In the genomic region with DNA sequence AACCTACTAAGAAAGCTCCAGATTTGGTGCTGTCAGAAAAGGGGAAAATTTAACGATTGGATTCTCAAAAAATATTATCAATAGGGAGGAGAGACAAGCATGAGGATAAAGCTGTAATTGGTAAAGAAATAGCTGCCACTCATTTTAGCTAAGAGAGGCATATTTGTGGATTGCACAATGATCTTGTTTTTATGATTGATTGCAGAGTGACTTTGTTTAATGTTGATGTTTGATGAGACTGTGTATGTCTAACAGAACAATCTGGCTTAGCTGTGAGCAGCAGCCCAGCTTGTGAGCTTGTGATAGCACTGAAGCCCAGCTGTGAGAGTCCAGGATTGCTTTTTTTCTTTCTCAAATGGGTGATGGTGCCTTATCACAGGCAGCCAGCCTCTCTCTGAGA, we compare ENCODE assay signal across 20 cellular contexts. TPM values are rescaled to one million over a fixed set of nuclear protein-coding genes. Genes with fewer than 3 reads are reported as not detected.
A peak's percentile ranks its signal among the peaks of the same experiment; 100 is the strongest.
DNase-seq lines count a peak whose midpoint lies in the region; ATAC-seq, FAIRE-seq and TF ChIP-seq lines count a peak whose summit lies in the region.
"Had no signal": no experiment of that assay in that cellular context is flagged by ENCODE, and none has a peak within 500 bp of the region (broad histone marks: within the 10 kb centered on the region; RNA-seq: fewer than 3 reads in every experiment).

No MANE protein-coding gene starts in this region.

- H2BK120ac ChIP-seq in IMR-90 (ENCODE audit: low read depth, low read length) = no peak overlapping the region
- H2BK120ac ChIP-seq in neuronal stem cell (ENCODE audit: low read depth, low read length) = no peak overlapping the region

- H4K91ac ChIP-seq in IMR-90 (ENCODE audit: insufficient read depth, low read depth, low read length) (no peak overlapping the region), neuronal stem cell (ENCODE audit: low read depth, low read length, poor library complexity) (no peak overlapping the region)

- H3K4me3 ChIP-seq in IMR-90 (ENCODE audit: insufficient read depth, low read depth, low read length) = no peak overlapping the region
- H3K4me3 ChIP-seq in K562 = no peak overlapping the region
- no peak overlapping the region for H3K4me3 ChIP-seq in neuronal stem cell (ENCODE audit: low read length in 2 of 2)
- H3K4me3 ChIP-seq: A549; BLaER1 treated with 17β-estradiol and CSF1 and Interleukin-3, amounts not matched to agents 10 nM and 100 nM; GM12878 had no signal

- no CpG with 5 or more reads among the region's 1 CpG for WGBS in IMR-90 (ENCODE audit: extremely low coverage in 2 of 2, insufficient read length in 1 of 2), 2 experiments
- 0% methylated on average over 1 of the region's 1 CpG for WGBS in K562 (ENCODE audit: insufficient coverage, low coverage, missing lambda C conversion rate)
- no CpG with 5 or more reads among the region's 1 CpG for WGBS in neuronal stem cell (ENCODE audit: extremely low coverage in 2 of 2, insufficient read length in 2 of 2, insufficient replicate concordance in 1 of 2), 2 donors

- H3K9ac ChIP-seq in IMR-90 (ENCODE audit: low read depth, low read length) (no peak overlapping the region), K562 (ENCODE audit: insufficient read depth in 1 of 2, low read depth in 2 of 2, low read length in 2 of 2) (no peak overlapping the region), neuronal stem cell (ENCODE audit: low read depth, low read length, poor library complexity) (no peak overlapping the region)
- H3K9ac ChIP-seq: BLaER1 treated with 17β-estradiol and CSF1 and Interleukin-3, amounts not matched to agents 10 nM and 100 nM had no signal

- H3K9me3 ChIP-seq in IMR-90 (ENCODE audit: control insufficient read depth, insufficient read depth, low read length) (no peaks in the 10 kb centered on the region; the same call in 1 of the 2 replicates), K562 (replicated peaks; ENCODE audit: control insufficient read depth, insufficient read depth, low read depth, low read length) (no peaks in the 10 kb centered on the region), neuronal stem cell (replicated peaks in 1 of 2; ENCODE audit: control insufficient read depth in 2 of 2, insufficient read depth in 1 of 2, low read depth in 1 of 2, low read length in 2 of 2) (peaks cover 0 to 4% of the 10 kb centered on the region in 2 donors)
- H3K9me3 ChIP-seq: A549, Caco-2 had no signal

- TF ChIP-seq RAD21 in IMR-90 (IDR thresholded peaks at IDR 0.05; ENCODE audit: low read length) (no peak), K562 (CRISPR knock-in tag; conservative IDR thresholded peaks at IDR 0.05 in 1 of 2, IDR thresholded peaks at IDR 0.05 in 1 of 2) (no peak)

- H2BK20ac ChIP-seq in IMR-90 (ENCODE audit: low read depth, low read length) = no peak overlapping the region

- H2BK15ac ChIP-seq in IMR-90 (ENCODE audit: low read depth, low read length) (no peak overlapping the region), neuronal stem cell (ENCODE audit: low read length) (no peak overlapping the region)

- TF ChIP-seq CTCF in IMR-90 (conservative IDR thresholded peaks at IDR 0.05; ENCODE audit: low read depth, low read length) (no peak), K562 (IDR thresholded peaks at IDR 0.05 in 2 of 3, conservative IDR thresholded peaks at IDR 0.05 in 1 of 3; ENCODE audit: insufficient read depth in 2 of 3, low read depth in 1 of 3, low read length in 3 of 3) (no peak)

- no peak overlapping the region for H3K4me2 ChIP-seq in IMR-90 (ENCODE audit: low read depth, low read length)
- H3K4me2 ChIP-seq in K562 (ENCODE audit: insufficient read depth, low read length) = no peak overlapping the region
- H3K4me2 ChIP-seq in neuronal stem cell (ENCODE audit: insufficient read depth, low read length, poor library complexity, severe bottlenecking) = no peak overlapping the region
- H3K4me2 ChIP-seq: A549; BLaER1 treated with 17β-estradiol and CSF1 and Interleukin-3, amounts not matched to agents 10 nM and 100 nM had no signal

- H3K27ac ChIP-seq in IMR-90 (ENCODE audit: insufficient read depth, low read length) = no peak overlapping the region
- H3K27ac ChIP-seq in K562 (ENCODE audit: extremely low read depth, low read depth, low read length) = no peak overlapping the region
- H3K27ac ChIP-seq in neuronal stem cell (replicated peaks; ENCODE audit: low read length) = no peak overlapping the region
- H3K27ac ChIP-seq: A549; BLaER1 treated with 17β-estradiol and CSF1 and Interleukin-3, amounts not matched to agents 10 nM and 100 nM; C4-2B had no signal

- DNase-seq in IMR-90 (no peak), K562 (ENCODE audit: extremely low read depth in 1 of 4, low spot score in 3 of 4) (no peak), neuronal stem cell (ENCODE audit: low spot score) (no peak), NCI-H345 (lab: John Stamatoyannopoulos, UW) (no peak), 8988T (no peak)
- no peak for DNase-seq in activated CD8-positive, alpha-beta memory T cell treated with anti-CD3 and anti-CD28 coated beads, Interleukin-2, amount 50 U/mL, for 4 hours
- DNase-seq: AML-193; Caco-2; Calu3; CD4-positive, alpha-beta T cell; CD8-positive, alpha-beta T cell; GDM1 had no signal

- H3K36me3 ChIP-seq in IMR-90 (ENCODE audit: control insufficient read depth, insufficient read depth, low read length) = no peaks in the 10 kb centered on the region
- H3K36me3 ChIP-seq in K562 (ENCODE audit: control insufficient read depth, insufficient read depth, low read length) = no peaks in the 10 kb centered on the region
- H3K36me3 ChIP-seq in neuronal stem cell (replicated peaks in 1 of 2; ENCODE audit: control insufficient read depth in 2 of 2, insufficient read depth in 2 of 2, low read length in 2 of 2) = no peaks in the 10 kb centered on the region
- H3K36me3 ChIP-seq: BLaER1 treated with 17β-estradiol and CSF1 and Interleukin-3, amounts not matched to agents 10 nM and 100 nM had no signal

- H4K8ac ChIP-seq in IMR-90 (ENCODE audit: low read depth in 2 of 2, low read length in 2 of 2) (no peak overlapping the region), neuronal stem cell (ENCODE audit: low read depth, low read length) (no peak overlapping the region)

- CTCF ChIA-PET in IMR-90 (lab: Yijun Ruan, JAX) = no interaction called here
- CTCF ChIA-PET in K562 (lab: Yijun Ruan, JAX; ENCODE audit: low intra/inter-chr PET ratio) = no interaction called here

- POLR2A ChIA-PET in IMR-90 (lab: Charles Lee; ENCODE audit: unreplicated experiment) = interaction anchor here (0.6 kb wide), 1 partner anchor 14 kb away, joined by 3 read pairs; no protein-coding TSS in a partner anchor
- POLR2A ChIA-PET in K562 (lab: Yijun Ruan, JAX) = no interaction called here

- H3K4me1 ChIP-seq in IMR-90 (ENCODE audit: control insufficient read depth, insufficient read depth, low read length) (no peaks in the 10 kb centered on the region), K562 (replicated peaks in 1 of 2; ENCODE audit: control insufficient read depth in 2 of 2, insufficient read depth in 2 of 2, low read length in 2 of 2) (no peaks in the 10 kb centered on the region), neuronal stem cell (ENCODE audit: control insufficient read depth in 2 of 2, insufficient read depth in 1 of 2, low read depth in 1 of 2, low read length in 2 of 2) (no peaks in the 10 kb centered on the region)
- H3K4me1 ChIP-seq: A549; BLaER1 treated with 17β-estradiol and CSF1 and Interleukin-3, amounts not matched to agents 10 nM and 100 nM; Caco-2 had no signal

- dilution Hi-C loops in IMR-90 (cut with HindIII; ENCODE audit: low sequenced_read_pairs, unreplicated experiment) = no loop called here

- H2AFZ ChIP-seq in IMR-90 (replicated peaks; ENCODE audit: low read length, poor library complexity) = peak overlapping the region; percentile 23
- no peak overlapping the region for H2AFZ ChIP-seq in K562 (ENCODE audit: low read depth, low read length)
- peak overlapping the region; percentile 17 for H2AFZ ChIP-seq in neuronal stem cell (ENCODE audit: low read length)

- H2BK5ac ChIP-seq in IMR-90 (ENCODE audit: low read depth, low read length, poor library complexity, severe bottlenecking) (no peak overlapping the region), neuronal stem cell (ENCODE audit: low read length) (no peak overlapping the region)

- H3K9me1 ChIP-seq in IMR-90 (ENCODE audit: insufficient read depth, low read length) (no peaks in the 10 kb centered on the region), K562 (ENCODE audit: control insufficient read depth, insufficient read depth, low read length) (no peaks in the 10 kb centered on the region)

- H3K79me1 ChIP-seq in IMR-90 (ENCODE audit: low read depth in 1 of 2, low read length in 2 of 2) = no peaks in the 10 kb centered on the region
- H3K79me1 ChIP-seq in neuronal stem cell (ENCODE audit: low read depth, low read length) = no peaks in the 10 kb centered on the region

- no peak for TF ChIP-seq EP300 in K562 (IDR thresholded peaks at IDR 0.05; ENCODE audit: low read length)

- no peak overlapping the region for H2AK5ac ChIP-seq in IMR-90 (ENCODE audit: low read depth, low read length)
- H2AK5ac ChIP-seq in neuronal stem cell (ENCODE audit: low read depth, low read length) = no peak overlapping the region

- no peak overlapping the region for H3K4ac ChIP-seq in IMR-90 (ENCODE audit: low read depth, low read length)
- H3K4ac ChIP-seq in neuronal stem cell (ENCODE audit: low read length) = no peak overlapping the region

- no peak overlapping the region for H3K23ac ChIP-seq in IMR-90 (ENCODE audit: low read depth, low read length)
- no peak overlapping the region for H3K23ac ChIP-seq in neuronal stem cell (ENCODE audit: low read depth, low read length, poor library complexity)

- ATAC-seq in IMR-90 (ENCODE audit: low read depth) (no peak), K562 (no peak)
- ATAC-seq: A549; CD8-positive, alpha-beta T cell; GM12878 had no signal

- in situ Hi-C loops in IMR-90 (cut with MboI; ENCODE audit: low sequenced_read_pairs) = no loop called here
- in situ Hi-C loops in K562 (cut with MboI) = no loop called here

- H4K20me1 ChIP-seq in IMR-90 (ENCODE audit: insufficient read depth, low read length) (no peaks in the 10 kb centered on the region), K562 (replicated peaks; ENCODE audit: control insufficient read depth, insufficient read depth, low read length) (no peaks in the 10 kb centered on the region)
- H4K20me1 ChIP-seq: BLaER1 treated with 17β-estradiol and CSF1 and Interleukin-3, amounts not matched to agents 10 nM and 100 nM had no signal

- no peak for FAIRE-seq in K562 (lab: Jason Lieb, UNC)
- FAIRE-seq: A549, D721Med, GM12878, GM12892, GM18507 had no signal

- peaks cover 4% of the 10 kb centered on the region; the same call in 1 of the 2 replicates for H3K27me3 ChIP-seq in IMR-90 (ENCODE audit: control insufficient read depth, insufficient read depth, low read length)
- H3K27me3 ChIP-seq in K562 (ENCODE audit: control insufficient read depth in 2 of 2, insufficient read depth in 2 of 2, low read length in 2 of 2) = no peaks in the 10 kb centered on the region
- H3K27me3 ChIP-seq in neuronal stem cell (ENCODE audit: control insufficient read depth in 3 of 3, insufficient read depth in 3 of 3, low read depth in 1 of 3, low read length in 3 of 3) = peaks cover 0 to 4% (median 0%) of the 10 kb centered on the region in 3 experiments
- H3K27me3 ChIP-seq: BLaER1 treated with 17β-estradiol and CSF1 and Interleukin-3, amounts not matched to agents 10 nM and 100 nM had no signal

- no peak for TF ChIP-seq POLR2A in IMR-90 (IDR thresholded peaks at IDR 0.05; ENCODE audit: low read depth, low read length)
- no peak for TF ChIP-seq POLR2A in K562 (conservative IDR thresholded peaks at IDR 0.05)

- H3K79me2 ChIP-seq in K562 (ENCODE audit: control insufficient read depth, insufficient read depth, low read length) = no peaks in the 10 kb centered on the region

- intact Hi-C loops in IMR-90 (cut with micrococcal nuclease) (no loop called here), K562 (cut with micrococcal nuclease) (no loop called here)

- H2AK9ac ChIP-seq in IMR-90 (replicated peaks; ENCODE audit: low read depth, low read length, poor library complexity) = no peak overlapping the region

- H3K14ac ChIP-seq in IMR-90 (replicated peaks; ENCODE audit: low read depth, low read length) (no peak overlapping the region), neuronal stem cell (ENCODE audit: low read length) (no peak overlapping the region)

- no peak overlapping the region for H3K18ac ChIP-seq in IMR-90 (ENCODE audit: low read depth, low read length)
- no peak overlapping the region for H3K18ac ChIP-seq in neuronal stem cell (ENCODE audit: low read length)

- no TSS peak for BruUV-seq in IMR-90 (replicated peaks; lab: Mats Ljungman, UMichigan)
- no TSS peak for BruUV-seq in K562 (replicated peaks; lab: Mats Ljungman, UMichigan)

- no peak overlapping the region for H2BK12ac ChIP-seq in neuronal stem cell (ENCODE audit: low read length)

- H4K5ac ChIP-seq in IMR-90 (ENCODE audit: low read depth, low read length) = no peak overlapping the region

- H3K56ac ChIP-seq in IMR-90 (ENCODE audit: extremely low read depth, insufficient read depth, low read length) = no peak overlapping the region

RNA-seq across cellular contexts. Expression of gene ZNF883, which starts 56.4 kb away (rescaled TPM):
- total RNA-seq in IMR-90 (2012; rRNA removed) (0.54 and 0.83 TPM in 2 replicates), K562 (2014; rRNA removed) (0.90 and 1.00 TPM in 2 replicates), K562 (2014; rRNA removed; fragmentation: Illumina TruSeq; extraction: Trizol) (4.9 and 5.6 TPM in 2 replicates), K562 (2015; rRNA removed; fragmentation: Illumina TruSeq; extraction: Trizol) (3.7 and 3.8 TPM in 2 replicates), K562 (2021) (2.3 and 2.6 TPM in 2 replicates)
- polyA plus RNA-seq in IMR-90 (2012; rRNA removed) (0.32 and 0.51 TPM in 2 replicates), K562 (2011; rRNA removed) (0.42 and 2.8 TPM in 2 replicates), K562 (2014; fragmentation: Illumina TruSeq; extraction: Trizol) (3.8 and 5.7 TPM in 2 replicates), K562 (2014; fragmentation: Nextera tagmentation; extraction: Ambion mirVana) (1 to 10 TPM; 4.0 to 4.1 TPM), K562 (2014; rRNA removed) (2.8 and 3.1 TPM in 2 replicates)
- 0.08 and 0.10 TPM in 2 replicates for polyA plus RNA-seq in IMR-90 (2012; cell fraction: cytosol; rRNA removed)
- polyA plus RNA-seq in IMR-90 (2012; cell fraction: nucleus; rRNA removed; ENCODE audit: low replicate concordance) = 0.03 and 0.54 TPM in 2 replicates
- total RNA-seq in K562 (2011; cell fraction: chromatin; rRNA removed; ENCODE audit: low replicate concordance) = 1.1 and 3.8 TPM in 2 replicates
- total RNA-seq in K562 (2011; cell fraction: nucleolus; rRNA removed) = 0.83 and 1.3 TPM in 2 replicates
- 2.2 and 2.6 TPM in 2 replicates for total RNA-seq in K562 (2011; cell fraction: nucleoplasm; rRNA removed)
- polyA plus RNA-seq in K562 (2011; cell fraction: cytosol; rRNA removed) = 0.31 and 1.1 TPM in 2 replicates
- 0.20 and 0.67 TPM in 2 replicates for polyA plus RNA-seq in K562 (2011; cell fraction: nucleus; rRNA removed)
- polyA plus RNA-seq in K562 (2012) = 2.3 and 2.9 TPM in 2 replicates
- polyA minus RNA-seq in K562 (2011; rRNA and poly(A)+ RNA removed) = 1.9 and 4.3 TPM in 2 replicates
- 2.3 TPM in 1 of 2 replicates, not detected in the other for polyA minus RNA-seq in K562 (2011; cell fraction: cytosol; rRNA and poly(A)+ RNA removed)
- polyA minus RNA-seq in K562 (2011; cell fraction: nucleus; rRNA and poly(A)+ RNA removed) = 1.3 and 1.8 TPM in 2 replicates
- polyA plus RNA-seq in neuronal stem cell (2013, experiment 1 of 2) = 9.5 TPM
- polyA plus RNA-seq in neuronal stem cell (2013, experiment 2 of 2) = 9.7 TPM
- total RNA-seq: A172, Caco-2 had no signal
